ENCODE assay signal across 10 cellular contexts in the genomic region with DNA sequence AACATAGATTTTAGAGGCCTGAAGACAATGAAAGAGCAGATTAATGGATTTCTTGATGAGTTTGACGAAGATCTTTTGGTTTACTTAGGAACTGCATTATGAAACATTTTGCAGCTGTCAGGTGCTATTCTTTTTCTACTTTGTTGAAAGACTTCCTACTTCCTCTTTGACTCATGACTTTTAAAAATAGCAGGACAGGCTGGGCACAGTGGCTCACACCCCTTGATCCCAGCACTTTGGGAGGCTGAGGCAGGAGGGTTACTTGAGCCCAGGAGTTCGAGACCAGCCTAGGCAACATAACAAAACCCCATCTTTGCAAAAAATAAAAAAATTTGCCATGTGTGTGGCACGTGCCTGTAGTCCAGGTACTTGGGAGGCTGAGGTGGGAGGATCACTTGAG. TPM values are rescaled to one million over a fixed set of nuclear protein-coding genes. Genes with fewer than 3 reads are reported as not detected.
DNase-seq lines count a peak whose midpoint lies in the region; ATAC-seq and TF ChIP-seq lines count a peak whose summit lies in the region.
"Had no signal": no experiment of that assay in that cellular context is flagged by ENCODE, and none has a peak within 500 bp of the region (broad histone marks: within the 10 kb centered on the region; RNA-seq: fewer than 3 reads in every experiment).

No MANE protein-coding gene starts in this region.

- no peaks in the 10 kb centered on the region for H3K27me3 Mint-ChIP-seq in CD8-positive, alpha-beta T cell (ENCODE audit: low read depth)

- no peaks in the 10 kb centered on the region for H3K9me3 Mint-ChIP-seq in CD8-positive, alpha-beta T cell

- H3K27ac ChIP-seq in CD8-positive, alpha-beta T cell (ENCODE audit: low read depth, low read length), result no peak overlapping the region
- H3K27ac ChIP-seq in esophagus squamous epithelium, result peak overlapping the region; percentile 42 to 71 (median 56)
- H3K27ac ChIP-seq: SK-N-MC had no signal

- intact Hi-C loops in CD8-positive, alpha-beta T cell (cut with DNase I, micrococcal nuclease), result no loop called here
- intact Hi-C loops in esophagus squamous epithelium (cut with DNase I), result no loop called here

- ATAC-seq in CD8-positive, alpha-beta T cell, result no peak
- ATAC-seq in GM21619 (IDR thresholded peaks at IDR 0.05; ENCODE audit: unreplicated experiment), result peak; percentile 58

- 59 to 65% methylated on average over 3 of the region's 3 CpGs for WGBS in esophagus squamous epithelium, 2 donors

- no peak for DNase-seq in CD8-positive, alpha-beta T cell
- peak; percentile 6 to 61 for DNase-seq in NOMO-1 (lab: John Stamatoyannopoulos, UW; ENCODE audit: unreplicated experiment in 2 of 2)
- DNase-seq in esophagus squamous epithelium (lab: John Stamatoyannopoulos, UW), result no peak
- DNase-seq in nucleus accumbens (lab: John Stamatoyannopoulos, UW), result no peak
- no peak for DNase-seq in HUDEP-2 (lab: John Stamatoyannopoulos, UW; ENCODE audit: unreplicated experiment in 76 of 76)
- no peak for DNase-seq in activated CD4-positive, CD25-positive, alpha-beta regulatory T cell treated with anti-CD3 and anti-CD28 coated beads, Interleukin-2, amount 50 U/mL, for 72 hours
- no peak for DNase-seq in cerebellar cortex (ENCODE audit: low spot score)
- DNase-seq: DND-41 had no signal

- H3K9me3 ChIP-seq in CD8-positive, alpha-beta T cell (ENCODE audit: low read length), result no peaks in the 10 kb centered on the region
- no peaks in the 10 kb centered on the region for H3K9me3 ChIP-seq in esophagus squamous epithelium

- no peak for TF ChIP-seq POLR2A in esophagus squamous epithelium (IDR thresholded peaks at IDR 0.05)

- TF ChIP-seq CTCF in CD8-positive, alpha-beta T cell (IDR thresholded peaks at IDR 0.05), result no peak
- no peak for TF ChIP-seq CTCF in esophagus squamous epithelium (IDR thresholded peaks at IDR 0.05)

- peak overlapping the region; percentile 47 for H3K27ac Mint-ChIP-seq in CD8-positive, alpha-beta T cell

- H3K36me3 ChIP-seq in CD8-positive, alpha-beta T cell (ENCODE audit: insufficient read depth, low read length), result peaks cover 31% of the 10 kb centered on the region
- peaks cover 0 to 94% (median 26%) of the 10 kb centered on the region in 3 donors for H3K36me3 ChIP-seq in esophagus squamous epithelium

- no peaks in the 10 kb centered on the region for H3K27me3 ChIP-seq in CD8-positive, alpha-beta T cell (ENCODE audit: insufficient read depth, low read length)
- H3K27me3 ChIP-seq in esophagus squamous epithelium, result no peaks in the 10 kb centered on the region

- POLR2A ChIA-PET in CD8-positive, alpha-beta T cell (lab: Charles Lee), result interaction anchor here (0.6 kb wide), 1 partner anchor 10 kb away, joined by 5 read pairs; no protein-coding TSS in a partner anchor

- peaks cover 15% of the 10 kb centered on the region for H3K4me1 Mint-ChIP-seq in CD8-positive, alpha-beta T cell (ENCODE audit: low read depth)

- H3K4me3 ChIP-seq in CD8-positive, alpha-beta T cell (ENCODE audit: low read depth, low read length), result no peak overlapping the region
- no peak overlapping the region for H3K4me3 ChIP-seq in esophagus squamous epithelium
- H3K4me3 ChIP-seq: SK-N-MC had no signal

- no peak overlapping the region for H3K4me3 Mint-ChIP-seq in CD8-positive, alpha-beta T cell

- H3K4me1 ChIP-seq in CD8-positive, alpha-beta T cell (ENCODE audit: insufficient read depth, low read length), result no peaks in the 10 kb centered on the region
- H3K4me1 ChIP-seq in esophagus squamous epithelium, result peaks cover 0 to 18% (median 9%) of the 10 kb centered on the region in 3 donors

- CTCF ChIA-PET in CD8-positive, alpha-beta T cell (lab: Charles Lee), result no interaction called here

- H3K36me3 Mint-ChIP-seq in CD8-positive, alpha-beta T cell, result peaks cover 63% of the 10 kb centered on the region

RNA-seq across cellular contexts. Expression of gene ITCH, which starts 52.0 kb away (rescaled TPM):
- 10 to 100 TPM; 50.4 to 55.2 TPM for total RNA-seq in CD8-positive, alpha-beta T cell
- 10 to 100 TPM; 45.9 to 67.9 (median 54.5) TPM for total RNA-seq in esophagus squamous epithelium

Comparison
In these comparisons a context has a peak if more than half of its experiments do, and no peak if none do; other contexts are left out.
1. DNase-seq: peak in NOMO-1 (2 of 2); none in CD8-positive, alpha-beta T cell (0 of 7), esophagus squamous epithelium (single experiment), nucleus accumbens (0 of 56), HUDEP-2 (0 of 76), activated CD4-positive, CD25-positive, alpha-beta regulatory T cell treated with anti-CD3 and anti-CD28 coated beads, Interleukin-2, amount 50 U/mL, for 72 hours (single experiment) and cerebellar cortex (single experiment).